ENCODE assay signal across 15 cellular contexts in genomic region chr12:124002654-124003053, GRCh38. TPM values are rescaled to one million over a fixed set of nuclear protein-coding genes. Genes with fewer than 3 reads are reported as not detected.
A peak's percentile ranks its signal among the peaks of the same experiment; 100 is the strongest.
DNase-seq lines count a peak whose midpoint lies in the region; ATAC-seq and TF ChIP-seq lines count a peak whose summit lies in the region.
"Had no signal": no experiment of that assay in that cellular context is flagged by ENCODE, and none has a peak within 500 bp of the region (broad histone marks: within the 10 kb centered on the region; RNA-seq: fewer than 3 reads in every experiment).

No MANE protein-coding gene starts in this region.

- no peak overlapping the region for H4K91ac ChIP-seq in IMR-90 (ENCODE audit: insufficient read depth, low read depth, low read length)

- no peak overlapping the region for H3K4me3 ChIP-seq in IMR-90 (ENCODE audit: insufficient read depth, low read depth, low read length)
- H3K4me3 ChIP-seq in left lung: no peak overlapping the region
- H3K4me3 ChIP-seq in vagina: no peak overlapping the region
- H3K4me3 ChIP-seq: HAP-1 had no signal

- no peak overlapping the region for H4K5ac ChIP-seq in IMR-90 (ENCODE audit: low read depth, low read length)

- H3K18ac ChIP-seq in IMR-90 (ENCODE audit: low read depth, low read length): no peak overlapping the region

- TF ChIP-seq RAD21 in IMR-90 (IDR thresholded peaks at IDR 0.05; ENCODE audit: low read length): no peak

- TF ChIP-seq CTCF in IMR-90 (conservative IDR thresholded peaks at IDR 0.05; ENCODE audit: low read depth, low read length) (no peak), RWPE1 (conservative IDR thresholded peaks at IDR 0.05; ENCODE audit: low read depth) (no peak), left lung (IDR thresholded peaks at IDR 0.05) (no peak), vagina (IDR thresholded peaks at IDR 0.05) (no peak)

- BruUV-seq in IMR-90 (replicated peaks; lab: Mats Ljungman, UMichigan): no TSS peak

- H4K20me1 ChIP-seq in IMR-90 (ENCODE audit: insufficient read depth, low read length): peaks cover 16% of the 10 kb centered on the region; the same call in 1 of the 2 replicates

- no peak overlapping the region for H3K56ac ChIP-seq in IMR-90 (ENCODE audit: extremely low read depth, insufficient read depth, low read length)

- H2AFZ ChIP-seq in IMR-90 (replicated peaks; ENCODE audit: low read length, poor library complexity): no peak overlapping the region

- CTCF ChIA-PET in IMR-90 (lab: Yijun Ruan, JAX) (no interaction called here), RWPE1 (lab: Yijun Ruan, JAX) (interaction anchor here (0.9 kb wide), 1 partner anchor 11 kb away, joined by 3 read pairs; no protein-coding TSS in a partner anchor)

- in situ Hi-C loops in IMR-90 (cut with MboI; ENCODE audit: low sequenced_read_pairs): no loop called here

- no peak overlapping the region for H2BK20ac ChIP-seq in IMR-90 (ENCODE audit: low read depth, low read length)

- POLR2A ChIA-PET in IMR-90 (lab: Charles Lee; ENCODE audit: unreplicated experiment): no interaction called here
- POLR2A ChIA-PET in RWPE1 (lab: Yijun Ruan, JAX; ENCODE audit: low non-redundant PET): interaction anchor here (0.5 kb wide), 1 partner anchor 99 kb away, joined by 3 read pairs; no protein-coding TSS in a partner anchor

- peaks cover 29% of the 10 kb centered on the region for H3K9me1 ChIP-seq in IMR-90 (ENCODE audit: insufficient read depth, low read length)

- no peak for TF ChIP-seq POLR2A in IMR-90 (IDR thresholded peaks at IDR 0.05; ENCODE audit: low read depth, low read length)
- no peak for TF ChIP-seq POLR2A in vagina (IDR thresholded peaks at IDR 0.05)

- H2BK15ac ChIP-seq in IMR-90 (ENCODE audit: low read depth, low read length): no peak overlapping the region

- H3K79me1 ChIP-seq in IMR-90 (ENCODE audit: low read depth in 1 of 2, low read length in 2 of 2): peaks cover 48 to 78% of the 10 kb centered on the region in 2 experiments

- 0 out of 2 replicates have a peak overlapping the region, but pooled peaks have one; percentile 16 for H3K23ac ChIP-seq in IMR-90 (ENCODE audit: low read depth, low read length)

- no peak overlapping the region for H3K27ac ChIP-seq in IMR-90 (ENCODE audit: insufficient read depth, low read length)
- 0 out of 2 replicates have a peak overlapping the region, but pooled peaks have one; percentile 18 for H3K27ac ChIP-seq in RWPE1
- H3K27ac ChIP-seq in left lung: no peak overlapping the region
- H3K27ac ChIP-seq in vagina: peak overlapping the region; percentile 63
- H3K27ac ChIP-seq: C4-2B had no signal

- H2AK9ac ChIP-seq in IMR-90 (replicated peaks; ENCODE audit: low read depth, low read length, poor library complexity): no peak overlapping the region

- no peak overlapping the region for H3K14ac ChIP-seq in IMR-90 (replicated peaks; ENCODE audit: low read depth, low read length)

- H3K4ac ChIP-seq in IMR-90 (ENCODE audit: low read depth, low read length): 0 out of 2 replicates have a peak overlapping the region, but pooled peaks have one; percentile 17

- dilution Hi-C loops in IMR-90 (cut with HindIII; ENCODE audit: low sequenced_read_pairs, unreplicated experiment): no loop called here

- H3K36me3 ChIP-seq in IMR-90 (ENCODE audit: control insufficient read depth, insufficient read depth, low read length): peaks cover 8% of the 10 kb centered on the region; the same call in 1 of the 2 replicates
- peaks cover 0 to 21% of the 10 kb centered on the region in 2 donors for H3K36me3 ChIP-seq in left lung
- peaks cover 0 to 14% of the 10 kb centered on the region in 2 donors for H3K36me3 ChIP-seq in vagina

- WGBS in IMR-90 (ENCODE audit: extremely low coverage in 2 of 2, insufficient read length in 1 of 2), 2 experiments: 72% methylated on average over 2 of the region's 2 CpGs; no CpG with 5 or more reads in 1 of the 2 experiments

- no peak overlapping the region for H2BK120ac ChIP-seq in IMR-90 (ENCODE audit: low read depth, low read length)

- H3K9ac ChIP-seq in IMR-90 (ENCODE audit: low read depth, low read length): no peak overlapping the region

- ATAC-seq in IMR-90 (ENCODE audit: low read depth) (no peak), left lung (peak; percentile 4)

- H4K8ac ChIP-seq in IMR-90 (ENCODE audit: low read depth in 2 of 2, low read length in 2 of 2): no peak overlapping the region

- intact Hi-C loops in IMR-90 (cut with micrococcal nuclease): no loop called here
- intact Hi-C loops in left lung (cut with DNase I): no loop called here
- intact Hi-C loops in vagina (cut with DNase I): no loop called here

- no peaks in the 10 kb centered on the region for H3K27me3 ChIP-seq in IMR-90 (ENCODE audit: control insufficient read depth, insufficient read depth, low read length)
- H3K27me3 ChIP-seq in left lung: no peaks in the 10 kb centered on the region
- no peaks in the 10 kb centered on the region for H3K27me3 ChIP-seq in vagina

- no peak overlapping the region for H3K4me2 ChIP-seq in IMR-90 (ENCODE audit: low read depth, low read length)

- H3K4me1 ChIP-seq in IMR-90 (ENCODE audit: control insufficient read depth, insufficient read depth, low read length): peaks cover 30% of the 10 kb centered on the region
- H3K4me1 ChIP-seq in left lung: peaks cover 5 to 18% of the 10 kb centered on the region in 2 donors
- peaks cover 17% of the 10 kb centered on the region for H3K4me1 ChIP-seq in vagina
- H3K4me1 ChIP-seq: HAP-1 had no signal

- no peak overlapping the region for H2BK5ac ChIP-seq in IMR-90 (ENCODE audit: low read depth, low read length, poor library complexity, severe bottlenecking)

- DNase-seq in IMR-90: no peak
- DNase-seq in RWPE1 (ENCODE audit: low spot score): no peak
- no peak for DNase-seq in left lung
- DNase-seq in vagina (ENCODE audit: extremely low spot score in 2 of 2): no peak
- DNase-seq in NCI-H1417 treated with DMSO at 0.1 percent for 48 hours (lab: John Stamatoyannopoulos, UW): no peak
- DNase-seq in H4 (ENCODE audit: low spot score): no peak
- DNase-seq in dermis blood vessel endothelial cell: no peak
- DNase-seq: ACHN; AML-193; CD4-positive, alpha-beta T cell; DMS153; DMS79; GDM1 had no signal

- no peak overlapping the region; the same call in 1 of the 2 replicates for H2AK5ac ChIP-seq in IMR-90 (ENCODE audit: low read depth, low read length)

- no peaks in the 10 kb centered on the region for H3K9me3 ChIP-seq in IMR-90 (ENCODE audit: control insufficient read depth, insufficient read depth, low read length)
- no peaks in the 10 kb centered on the region for H3K9me3 ChIP-seq in left lung
- H3K9me3 ChIP-seq in vagina: no peaks in the 10 kb centered on the region
- H3K9me3 ChIP-seq: HAP-1 had no signal

TF ChIP-seq in IMR-90, 13 proteins besides CTCF, POLR2A, EP300 and RAD21:
- TF ChIP-seq CEBPB (IDR thresholded peaks at IDR 0.05; ENCODE audit: low read depth, low read length) (no peak), MAZ (IDR thresholded peaks at IDR 0.05; ENCODE audit: borderline replicate concordance, low read depth, low read length) (no peak), MAFK (IDR thresholded peaks at IDR 0.05; ENCODE audit: low read depth, low read length) (no peak), NFE2L2 (IDR thresholded peaks at IDR 0.05; ENCODE audit: low read depth, low read length) (no peak), MXI1 (IDR thresholded peaks at IDR 0.05; ENCODE audit: borderline replicate concordance, low read depth, low read length) (no peak), CHD1 (IDR thresholded peaks at IDR 0.05; ENCODE audit: low read depth, low read length) (no peak), RCOR1 (IDR thresholded peaks at IDR 0.05; ENCODE audit: insufficient replicate concordance, low read length) (no peak), FOS (IDR thresholded peaks at IDR 0.05; ENCODE audit: low read depth, low read length) (no peak), ELK1 (IDR thresholded peaks at IDR 0.05; ENCODE audit: borderline replicate concordance, low read depth, low read length) (no peak), USF2 (IDR thresholded peaks at IDR 0.05; ENCODE audit: low read depth, low read length) (no peak), RFX5 (IDR thresholded peaks at IDR 0.05; ENCODE audit: low read depth, low read length) (no peak), SMC3 (IDR thresholded peaks at IDR 0.05; ENCODE audit: low read depth, low read length) (no peak), BHLHE40 (IDR thresholded peaks at IDR 0.05; ENCODE audit: low read depth, low read length) (no peak)

RNA-seq across cellular contexts. Expression of gene ZNF664, which starts 29.6 kb away (rescaled TPM):
- total RNA-seq in IMR-90 (2012; rRNA removed) (32.6 and 36.7 TPM in 2 replicates), left lung (10 to 100 TPM; 85.8 to 98.8 TPM), vagina (40.5 TPM), dermis blood vessel endothelial cell (51.1 and 68.9 TPM in 2 replicates)
- polyA plus RNA-seq in IMR-90 (2012; rRNA removed): 24.6 and 29.9 TPM in 2 replicates
- 14.0 and 16.7 TPM in 2 replicates for polyA plus RNA-seq in IMR-90 (2012; cell fraction: cytosol; rRNA removed)
- 9.3 and 24.8 TPM in 2 replicates for polyA plus RNA-seq in IMR-90 (2012; cell fraction: nucleus; rRNA removed; ENCODE audit: low replicate concordance)
- 41.6 and 48.6 TPM in 2 replicates for total RNA-seq in H4 (2014; rRNA removed; shearing (Covaris generic))

RNA-seq across cellular contexts. Expression of gene CCDC92, which starts 30.0 kb away (rescaled TPM):
- total RNA-seq in IMR-90 (2012; rRNA removed) (5.7 and 8.1 TPM in 2 replicates), left lung (10 to 100 TPM; 40.2 to 54.0 TPM), vagina (21.6 TPM), dermis blood vessel endothelial cell (8.8 and 10.4 TPM in 2 replicates)
- polyA plus RNA-seq in IMR-90 (2012; rRNA removed): 55.5 and 61.1 TPM in 2 replicates
- polyA plus RNA-seq in IMR-90 (2012; cell fraction: cytosol; rRNA removed): 75.4 and 87.9 TPM in 2 replicates
- 91.3 and 94.1 TPM in 2 replicates for polyA plus RNA-seq in IMR-90 (2012; cell fraction: nucleus; rRNA removed; ENCODE audit: low replicate concordance)
- 8.3 and 10.2 TPM in 2 replicates for total RNA-seq in H4 (2014; rRNA removed; shearing (Covaris generic))

Comparison
In these comparisons a context has a peak if more than half of its experiments do, and no peak if none do; other contexts are left out.
1. H3K27ac ChIP-seq: peak in RWPE1 (single experiment) and vagina (single experiment); none in IMR-90 (single experiment) and left lung (0 of 2).